ENCODE assay signal across 13 cellular contexts in the genomic region with DNA sequence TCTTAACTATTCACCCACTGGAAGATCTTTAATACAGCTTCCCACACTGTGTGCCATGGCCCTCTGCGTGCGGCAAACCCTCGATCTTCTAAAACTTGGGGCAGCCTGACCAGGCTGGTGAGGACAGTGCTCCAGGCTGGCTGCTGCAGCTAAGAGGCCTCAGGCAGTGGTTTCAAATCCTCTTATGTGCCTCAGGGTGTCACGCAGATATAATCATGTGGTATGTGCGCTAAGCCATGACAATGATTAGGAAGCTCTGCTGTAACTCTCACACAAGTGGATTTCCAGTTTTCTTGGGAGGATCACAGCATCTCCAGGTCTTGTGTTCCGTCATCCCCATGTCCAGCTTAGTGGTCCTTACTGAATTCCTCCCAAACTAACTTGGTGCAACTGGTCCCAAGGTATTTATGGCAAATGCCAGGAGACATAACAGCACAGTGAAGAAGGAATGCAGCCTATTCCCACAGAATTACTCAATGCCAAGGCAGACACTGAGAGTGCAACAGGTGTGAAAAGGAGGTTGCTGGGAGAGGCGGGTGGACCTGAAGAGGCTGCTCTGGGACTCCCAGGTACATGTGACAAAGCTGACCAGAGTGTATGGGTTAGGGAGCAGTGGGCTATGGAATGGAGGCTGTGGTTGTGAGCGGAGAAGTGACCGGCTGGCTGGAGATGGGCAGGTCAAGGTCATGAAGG. TPM values are rescaled to one million over a fixed set of nuclear protein-coding genes. Genes with fewer than 3 reads are reported as not detected.
DNase-seq lines count a peak whose midpoint lies in the region; ATAC-seq and TF ChIP-seq lines count a peak whose summit lies in the region.
"Had no signal": no experiment of that assay in that cellular context is flagged by ENCODE, and none has a peak within 500 bp of the region (broad histone marks: within the 10 kb centered on the region; RNA-seq: fewer than 3 reads in every experiment).

No MANE protein-coding gene starts in this region.

- H3K4me3 ChIP-seq in OCI-LY3 (ENCODE audit: low read length) (no peak overlapping the region), aorta (ENCODE audit: low read length in 2 of 2) (no peak overlapping the region)

- H3K4me1 ChIP-seq in OCI-LY3 (ENCODE audit: low read length) (peaks cover 34% of the 10 kb centered on the region), aorta (ENCODE audit: control insufficient read depth in 1 of 2, insufficient read depth in 2 of 2, low read length in 2 of 2) (no peaks in the 10 kb centered on the region)

- H3K9me3 ChIP-seq in OCI-LY3 (ENCODE audit: insufficient read depth, low read length) (no peaks in the 10 kb centered on the region), aorta (ENCODE audit: control insufficient read depth, low read length) (no peaks in the 10 kb centered on the region)

- peaks cover 30% of the 10 kb centered on the region for H3K79me2 ChIP-seq in OCI-LY3 (ENCODE audit: low read length)

- H3K27ac ChIP-seq in OCI-LY3 (ENCODE audit: low read length) (no peak overlapping the region; the same call in 1 of the 2 replicates), aorta (ENCODE audit: low read depth in 1 of 2, low read length in 2 of 2) (no peak overlapping the region)
- H3K27ac ChIP-seq: VCaP had no signal

- H3K9me3 Mint-ChIP-seq in activated naive CD4-positive, alpha-beta T cell treated with anti-CD3 and anti-CD28 coated beads, Interleukin-2, amount 50 U/mL, for 24 hours: no peaks in the 10 kb centered on the region

- H3K27ac Mint-ChIP-seq in activated naive CD4-positive, alpha-beta T cell treated with anti-CD3 and anti-CD28 coated beads, Interleukin-2, amount 50 U/mL, for 24 hours: no peak overlapping the region

- H3K27me3 Mint-ChIP-seq in activated naive CD4-positive, alpha-beta T cell treated with anti-CD3 and anti-CD28 coated beads, Interleukin-2, amount 50 U/mL, for 24 hours: no peaks in the 10 kb centered on the region

- no peak overlapping the region for H2AFZ ChIP-seq in OCI-LY3 (ENCODE audit: low read depth, low read length)

- 0 out of 2 replicates have a peak, but pooled peaks cover 3% of the 10 kb centered on the region for H4K20me1 ChIP-seq in OCI-LY3 (ENCODE audit: insufficient read depth, low read length)

- peaks cover 60% of the 10 kb centered on the region for H3K4me1 Mint-ChIP-seq in activated naive CD4-positive, alpha-beta T cell treated with anti-CD3 and anti-CD28 coated beads, Interleukin-2, amount 50 U/mL, for 24 hours

- intact Hi-C loops in aorta (cut with DNase I): no loop called here

- 86 to 93% methylated on average over 9 of the region's 9 CpGs for WGBS in aorta, 2 donors

- peaks cover 20% of the 10 kb centered on the region for H3K36me3 Mint-ChIP-seq in activated naive CD4-positive, alpha-beta T cell treated with anti-CD3 and anti-CD28 coated beads, Interleukin-2, amount 50 U/mL, for 24 hours

- no peak for TF ChIP-seq CTCF in OCI-LY3 (IDR thresholded peaks at IDR 0.05; ENCODE audit: low read depth, low read length)

- H3K4me3 Mint-ChIP-seq in activated naive CD4-positive, alpha-beta T cell treated with anti-CD3 and anti-CD28 coated beads, Interleukin-2, amount 50 U/mL, for 24 hours: peak overlapping the region; percentile 95

- no peak for DNase-seq in activated naive CD4-positive, alpha-beta T cell (lab: John Stamatoyannopoulos, UW)
- DNase-seq in globus pallidus (ENCODE audit: low spot score) (peak; percentile 48), aorta (no peak), UCSD-AML1 (lab: John Stamatoyannopoulos, UW; ENCODE audit: unreplicated experiment) (no peak), NCI-H1105 (lab: John Stamatoyannopoulos, UW) (no peak)
- no peak for DNase-seq in stimulated activated naive CD4-positive, alpha-beta T cell treated with Interleukin-2 at 50 U/mL for 16 hours (lab: John Stamatoyannopoulos, UW)
- DNase-seq: AML-193, islet precursor cell, NCI-H1417 treated with DMSO at 0.1 percent for 48 hours, posterior cingulate gyrus had no signal

- H3K36me3 ChIP-seq in OCI-LY3 (replicated peaks; ENCODE audit: low read depth, low read length) (peaks cover 27% of the 10 kb centered on the region), aorta (ENCODE audit: control insufficient read depth in 1 of 2, insufficient read depth in 2 of 2, low read length in 1 of 2) (peaks cover 0 to 3% of the 10 kb centered on the region in 2 donors)

- peak overlapping the region; percentile 31 for H3K4me2 ChIP-seq in OCI-LY3 (ENCODE audit: low read length)

- ATAC-seq in aorta (ENCODE audit: low FRiP score): no peak

- H3K9ac ChIP-seq in OCI-LY3 (ENCODE audit: low read length): no peak overlapping the region

- no peaks in the 10 kb centered on the region for H3K27me3 ChIP-seq in OCI-LY3 (ENCODE audit: low read depth, low read length)
- H3K27me3 ChIP-seq in aorta (ENCODE audit: control insufficient read depth in 1 of 2, insufficient read depth in 2 of 2, low read length in 1 of 2): no peaks in the 10 kb centered on the region

RNA-seq across cellular contexts. Expression of gene HPS1, which starts 2.3 kb away (rescaled TPM):
- total RNA-seq in aorta: 10 to 100 TPM; 52.2 to 75.4 TPM
- 10 to 100 TPM; 40.8 to 52.7 TPM for polyA plus RNA-seq in aorta

RNA-seq across cellular contexts. Expression of gene PYROXD2, which starts 29.5 kb away (rescaled TPM):
- 10 to 100 TPM in 1 of 2 donors, 1 to 10 TPM in 1; 8.7 to 17.7 TPM for total RNA-seq in aorta
- polyA plus RNA-seq in aorta: 10 to 100 TPM in 1 of 2 donors, 1 to 10 TPM in 1; 1.8 to 21.9 TPM
